Comparison of ENCODE assay signal across 7 cellular contexts in the genomic region with DNA sequence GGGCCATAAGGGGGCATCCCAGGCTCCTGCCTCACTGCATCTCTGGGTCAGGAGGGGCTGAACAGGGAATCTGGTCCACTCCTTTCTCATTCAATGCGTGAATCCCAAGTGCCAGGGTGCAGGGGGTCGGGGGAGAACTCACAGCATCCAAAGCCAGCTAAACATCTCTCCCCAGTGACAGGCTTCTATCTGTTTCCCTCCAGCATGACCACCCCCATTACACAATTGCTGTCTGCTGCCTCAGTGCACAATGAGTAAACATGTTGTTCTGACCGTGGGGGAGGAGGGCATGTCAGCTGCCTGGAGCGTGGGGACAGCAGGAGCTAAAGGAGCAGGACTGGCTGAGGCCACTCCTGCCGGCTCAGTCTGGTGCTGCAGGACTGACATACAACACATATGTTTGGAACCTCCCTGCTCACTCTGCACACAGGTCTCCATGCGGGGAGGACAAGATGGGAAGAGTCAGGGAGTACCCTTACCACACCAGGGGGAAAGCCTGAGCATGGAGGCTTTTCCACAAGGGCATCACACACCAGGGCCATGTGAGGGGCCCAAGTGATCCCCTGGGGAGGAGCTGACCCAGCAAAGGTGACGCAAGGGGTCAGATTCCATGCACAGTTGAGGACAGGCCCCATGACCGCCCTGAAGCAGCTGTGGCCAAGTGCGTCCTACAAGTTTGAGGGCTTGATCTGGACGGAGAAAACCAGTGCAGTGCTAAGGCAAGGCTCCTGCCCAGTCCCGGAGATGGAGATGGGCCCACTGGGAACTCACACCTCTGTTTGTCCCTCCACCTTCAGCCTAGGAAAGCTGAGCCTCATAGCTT. TPM values are rescaled to one million over a fixed set of nuclear protein-coding genes. Genes with fewer than 3 reads are reported as not detected.
DNase-seq lines count a peak whose midpoint lies in the region; ATAC-seq, FAIRE-seq and TF ChIP-seq lines count a peak whose summit lies in the region.

No MANE protein-coding gene starts in this region.

- H3F3A ChIP-seq in smooth muscle cell (ENCODE audit: low read depth), result peaks cover 25% of the 10 kb centered on the region

- no peak for ATAC-seq in stimulated activated memory B cell treated with anti-CD40 and anti-IgM and Interleukin-4, amounts not matched to agents 10 μg/mL and 1 μg/mL and 100 μg/mL, for 72 hours
- ATAC-seq in GM19328 (IDR thresholded peaks at IDR 0.05; ENCODE audit: unreplicated experiment), result no peak
- no peak for ATAC-seq in HG03565 (IDR thresholded peaks at IDR 0.05; ENCODE audit: unreplicated experiment)

- H3K36me3 ChIP-seq in astrocyte (ENCODE audit: insufficient read depth, low read length) (no peaks in the 10 kb centered on the region), smooth muscle cell (ENCODE audit: low read depth) (no peaks in the 10 kb centered on the region)

- H3K4me3 Mint-ChIP-seq in HFFc6, result peak overlapping the region; percentile 86
- peak overlapping the region; percentile 74 for H3K4me3 Mint-ChIP-seq in astrocyte (ENCODE audit: unreplicated experiment)
- no peak overlapping the region for H3K4me3 Mint-ChIP-seq in stimulated activated memory B cell treated with anti-CD40 and anti-IgM and Interleukin-4, amounts not matched to agents 10 μg/mL and 1 μg/mL and 100 μg/mL, for 72 hours

- H3K27me3 ChIP-seq in astrocyte (ENCODE audit: insufficient read depth, low read length) (no peaks in the 10 kb centered on the region), smooth muscle cell (ENCODE audit: low read depth) (no peaks in the 10 kb centered on the region)

- FAIRE-seq in astrocyte (lab: Jason Lieb, UNC), result no peak

- H3K36me3 Mint-ChIP-seq in HFFc6 (ENCODE audit: low read depth) (peaks cover 7% of the 10 kb centered on the region), astrocyte (ENCODE audit: low read depth, unreplicated experiment) (peaks cover 3% of the 10 kb centered on the region)
- H3K36me3 Mint-ChIP-seq in stimulated activated memory B cell treated with anti-CD40 and anti-IgM and Interleukin-4, amounts not matched to agents 10 μg/mL and 1 μg/mL and 100 μg/mL, for 72 hours, result no peaks in the 10 kb centered on the region

- peak overlapping the region; percentile 94 for H3K4me2 ChIP-seq in astrocyte (ENCODE audit: low read length)
- peak overlapping the region; percentile 84 for H3K4me2 ChIP-seq in smooth muscle cell

- peaks cover 66% of the 10 kb centered on the region for H3K4me1 Mint-ChIP-seq in HFFc6 (ENCODE audit: low read depth)
- H3K4me1 Mint-ChIP-seq in astrocyte (ENCODE audit: low read depth, unreplicated experiment), result peaks cover 43% of the 10 kb centered on the region
- H3K4me1 Mint-ChIP-seq in stimulated activated memory B cell treated with anti-CD40 and anti-IgM and Interleukin-4, amounts not matched to agents 10 μg/mL and 1 μg/mL and 100 μg/mL, for 72 hours, result peaks cover 20% of the 10 kb centered on the region

- H2AFZ ChIP-seq in astrocyte (ENCODE audit: low read depth, low read length) (no peak overlapping the region), smooth muscle cell (ENCODE audit: low read depth) (no peak overlapping the region)

- peaks cover 32% of the 10 kb centered on the region for H3K79me2 ChIP-seq in astrocyte (ENCODE audit: insufficient read depth, low read length)
- H3K79me2 ChIP-seq in smooth muscle cell (ENCODE audit: low read depth), result peaks cover 12% of the 10 kb centered on the region

- TF ChIP-seq CTCF in HFFc6 (IDR thresholded peaks at IDR 0.05) (peak; percentile 54), astrocyte (IDR thresholded peaks at IDR 0.05; ENCODE audit: insufficient read depth, low read depth, low read length) (no peak), smooth muscle cell (IDR thresholded peaks at IDR 0.05; ENCODE audit: borderline replicate concordance, insufficient read depth, poor library complexity, severe bottlenecking) (no peak)

- peak overlapping the region; percentile 54 for H3K4me3 ChIP-seq in astrocyte (ENCODE audit: insufficient read depth, low read depth, low read length)
- H3K4me3 ChIP-seq in smooth muscle cell, result peak overlapping the region; percentile 45

- WGBS in smooth muscle cell (ENCODE audit: low lambda C conversion rate), result 48% methylated on average over 11 of the region's 11 CpGs

- H3K27ac Mint-ChIP-seq in HFFc6, result peak overlapping the region; percentile 97
- peak overlapping the region; percentile 80 for H3K27ac Mint-ChIP-seq in astrocyte (ENCODE audit: unreplicated experiment)
- H3K27ac Mint-ChIP-seq in stimulated activated memory B cell treated with anti-CD40 and anti-IgM and Interleukin-4, amounts not matched to agents 10 μg/mL and 1 μg/mL and 100 μg/mL, for 72 hours, result no peak overlapping the region

- DNase-seq in HFFc6 (peak; percentile 71), astrocyte (ENCODE audit: low read depth) (no peak), islet precursor cell (peak; percentile 80), smooth muscle cell (lab: John Stamatoyannopoulos, UW; ENCODE audit: unreplicated experiment) (peak; percentile 29)

- H3K9me3 ChIP-seq in astrocyte (ENCODE audit: insufficient read depth, low read depth, low read length), result no peaks in the 10 kb centered on the region
- no peaks in the 10 kb centered on the region for H3K9me3 ChIP-seq in smooth muscle cell (replicated peaks; ENCODE audit: low read depth)

- H3K9ac ChIP-seq in astrocyte (ENCODE audit: low read length) (peak overlapping the region; percentile 79), smooth muscle cell (ENCODE audit: low read depth) (no peak overlapping the region)

- H3K27me3 Mint-ChIP-seq in HFFc6 (ENCODE audit: insufficient read depth) (peaks cover 5% of the 10 kb centered on the region), astrocyte (ENCODE audit: low read depth, unreplicated experiment) (no peaks in the 10 kb centered on the region)
- H3K27me3 Mint-ChIP-seq in stimulated activated memory B cell treated with anti-CD40 and anti-IgM and Interleukin-4, amounts not matched to agents 10 μg/mL and 1 μg/mL and 100 μg/mL, for 72 hours, result no peaks in the 10 kb centered on the region

- H4K20me1 ChIP-seq in astrocyte (ENCODE audit: insufficient read depth, low read length) (peaks cover 11% of the 10 kb centered on the region), smooth muscle cell (ENCODE audit: low read depth) (no peaks in the 10 kb centered on the region)

- H3K9me3 Mint-ChIP-seq in HFFc6, result no peaks in the 10 kb centered on the region
- H3K9me3 Mint-ChIP-seq in astrocyte (ENCODE audit: unreplicated experiment), result no peaks in the 10 kb centered on the region
- no peaks in the 10 kb centered on the region for H3K9me3 Mint-ChIP-seq in stimulated activated memory B cell treated with anti-CD40 and anti-IgM and Interleukin-4, amounts not matched to agents 10 μg/mL and 1 μg/mL and 100 μg/mL, for 72 hours

- H3K27ac ChIP-seq in astrocyte (ENCODE audit: low read depth, low read length), result peak overlapping the region; percentile 25
- H3K27ac ChIP-seq in smooth muscle cell (ENCODE audit: low read depth), result peak overlapping the region; percentile 86

- H3K4me1 ChIP-seq in astrocyte (ENCODE audit: insufficient read depth, low read length) (peaks cover 70% of the 10 kb centered on the region), smooth muscle cell (ENCODE audit: low read depth) (peaks cover 37% of the 10 kb centered on the region)

RNA-seq across cellular contexts. Expression of gene TNS2, which starts 1.4 kb away (rescaled TPM):
- total RNA-seq in HFFc6 (2021; fragmentation: NEBNext Ultra II Directional; extraction: Animal tissue kit (Norgen Biotek cat#: 25700)), result 10 to 100 TPM; 44.3 to 69.2 (median 58.9) TPM
- total RNA-seq in astrocyte, result 15.4 and 21.1 TPM in 2 replicates
- 9.3 and 11.4 TPM in 2 replicates for total RNA-seq in smooth muscle cell
- polyA plus RNA-seq in smooth muscle cell, result 17.4 TPM in 2 replicates

RNA-seq across cellular contexts. Expression of gene SPRYD3, which starts 27.9 kb away (rescaled TPM):
- 10 to 100 TPM; 50.5 to 59.4 (median 54.9) TPM for total RNA-seq in HFFc6 (2021; fragmentation: NEBNext Ultra II Directional; extraction: Animal tissue kit (Norgen Biotek cat#: 25700))
- 21.8 and 22.8 TPM in 2 replicates for total RNA-seq in astrocyte
- 20.2 and 23.0 TPM in 2 replicates for total RNA-seq in smooth muscle cell
- 43.5 and 57.1 TPM in 2 replicates for polyA plus RNA-seq in smooth muscle cell

RNA-seq across cellular contexts. Expression of gene EIF4B, which starts 45.0 kb away (rescaled TPM):
- 100 to 1,000 TPM; 376 to 437 (median 392) TPM for total RNA-seq in HFFc6 (2021; fragmentation: NEBNext Ultra II Directional; extraction: Animal tissue kit (Norgen Biotek cat#: 25700))
- 231 and 242 TPM in 2 replicates for total RNA-seq in astrocyte
- 241 and 299 TPM in 2 replicates for total RNA-seq in smooth muscle cell
- 39.9 and 47.7 TPM in 2 replicates for polyA plus RNA-seq in smooth muscle cell

RNA-seq across cellular contexts. Expression of gene IGFBP6, which starts 46.2 kb away (rescaled TPM):
- total RNA-seq in HFFc6 (2021; fragmentation: NEBNext Ultra II Directional; extraction: Animal tissue kit (Norgen Biotek cat#: 25700)), result 100 to 1,000 TPM; 317 to 444 (median 430) TPM
- 20.8 and 26.3 TPM in 2 replicates for total RNA-seq in astrocyte
- 22.6 and 22.7 TPM in 2 replicates for total RNA-seq in smooth muscle cell
- polyA plus RNA-seq in smooth muscle cell, result 94.4 and 102 TPM in 2 replicates

RNA-seq across cellular contexts. Expression of gene SOAT2, which starts 52.0 kb away (rescaled TPM):
- under 1 TPM; 0.12 to 0.34 (median 0.18) TPM for total RNA-seq in HFFc6 (2021; fragmentation: NEBNext Ultra II Directional; extraction: Animal tissue kit (Norgen Biotek cat#: 25700))
- total RNA-seq in astrocyte, result not detected in 2 replicates
- total RNA-seq in smooth muscle cell, result not detected in 2 replicates
- polyA plus RNA-seq in smooth muscle cell, result not detected in 2 replicates
